1 cellular context compared by ENCODE assay signal in genomic region chr3:72344256-72345046, GRCh38.
TF ChIP-seq lines count a peak whose summit lies in the region.

No MANE protein-coding gene starts in this region.

TF ChIP-seq in GM23338, 12 proteins besides CTCF, POLR2A, EP300 and RAD21 (continued from another document):
- no peak for TF ChIP-seq ZNF462 (CRISPR knock-in tag; IDR thresholded peaks at IDR 0.05)
- no peak for TF ChIP-seq NANOG (IDR thresholded peaks at IDR 0.05; ENCODE audit: borderline replicate concordance)
- TF ChIP-seq POLR2AphosphoS5 (IDR thresholded peaks at IDR 0.05; ENCODE audit: low read depth), result no peak
- no peak for TF ChIP-seq ETS1 (IDR thresholded peaks at IDR 0.05)
- TF ChIP-seq ZNF114 (CRISPR knock-in tag; IDR thresholded peaks at IDR 0.05), result no peak
- TF ChIP-seq EZH2phosphoT487 (IDR thresholded peaks at IDR 0.05; ENCODE audit: unreplicated experiment), result no peak
